8 cellular contexts compared by ENCODE assay signal in genomic region chr13:52001120-52001731, GRCh38. TPM values are rescaled to one million over a fixed set of nuclear protein-coding genes. Genes with fewer than 3 reads are reported as not detected.
DNase-seq lines count a peak whose midpoint lies in the region; ATAC-seq and TF ChIP-seq lines count a peak whose summit lies in the region.

No MANE protein-coding gene starts in this region.

- TF ChIP-seq CTCF in AG04449 (IDR thresholded peaks at IDR 0.05; ENCODE audit: insufficient read depth, low read length, missing control alignments) = peak; percentile 39
- peak; percentile 66 for TF ChIP-seq CTCF in GM10266 (IDR thresholded peaks at IDR 0.05; ENCODE audit: control insufficient read depth, insufficient read depth, low read depth, missing control alignments)
- TF ChIP-seq CTCF in thoracic aorta (IDR thresholded peaks at IDR 0.05) = peak; percentile 63

- H3K36me3 ChIP-seq in adipocyte (ENCODE audit: control insufficient read depth, insufficient read depth, low read length, severe bottlenecking) (no peaks in the 10 kb centered on the region), thoracic aorta (no peaks in the 10 kb centered on the region)

- H3K9ac ChIP-seq in adipocyte (ENCODE audit: low read length) = no peak overlapping the region

- H3K9me3 ChIP-seq in adipocyte (ENCODE audit: control insufficient read depth, low read length) (no peaks in the 10 kb centered on the region), thoracic aorta (no peaks in the 10 kb centered on the region)

- CTCF ChIA-PET in AG04449 (lab: Yijun Ruan, JAX) = interaction anchor here (0.7 to 6.2 kb wide), 20 partner anchors 8 to 557 kb away, joined by 3 to 61 read pairs (median 3); partner anchors contain the start of genes ALG11, ATP7B and NEK5

- no peak overlapping the region for H3K4me3 ChIP-seq in AG04449 (ENCODE audit: low read depth, low read length)
- no peak overlapping the region for H3K4me3 ChIP-seq in adipocyte (ENCODE audit: low read length)
- H3K4me3 ChIP-seq in thoracic aorta = no peak overlapping the region

- H3K27me3 ChIP-seq in adipocyte (replicated peaks; ENCODE audit: control insufficient read depth, insufficient read depth, low read length) (peaks cover 28% of the 10 kb centered on the region), thoracic aorta (replicated peaks; ENCODE audit: insufficient read depth) (no peaks in the 10 kb centered on the region)

- ATAC-seq in HG02610 (IDR thresholded peaks at IDR 0.05; ENCODE audit: unreplicated experiment) (peak; percentile 85), thoracic aorta (ENCODE audit: insufficient number of reproducible peaks, low FRiP score, low read depth) (no peak)

- POLR2A ChIA-PET in AG04449 (lab: Yijun Ruan, JAX) = no interaction called here

- H3K4me1 ChIP-seq in adipocyte (ENCODE audit: control insufficient read depth, insufficient read depth, low read length) (peaks cover 17% of the 10 kb centered on the region), thoracic aorta (ENCODE audit: control insufficient read depth in 1 of 2, low read depth in 2 of 2) (peaks cover 3 to 19% of the 10 kb centered on the region in 2 donors)

- DNase-seq in AG04449 (ENCODE audit: low read depth, low spot score) (no peak), GM10266 (ENCODE audit: extremely low spot score) (peak; percentile 55), NCI-H2081 (lab: John Stamatoyannopoulos, UW) (peak; percentile 5 to 33), adipocyte (ENCODE audit: low read depth) (peak; percentile 71), iPS-NIHi7 (ENCODE audit: extremely low spot score) (peak; percentile 51), thoracic aorta (ENCODE audit: low spot score) (no peak)
- no peak for DNase-seq in stimulated activated CD4-positive, alpha-beta T cell treated with anti-CD3 and anti-CD28 coated beads, Interleukin-12 subunit alpha, Interleukin-12 subunit beta, amount 100 ng/mL, for 4 hours

- H3K27ac ChIP-seq in thoracic aorta = no peak overlapping the region

RNA-seq across cellular contexts. Expression of gene ATP7B, which starts 10.0 kb away (rescaled TPM):
- total RNA-seq in thoracic aorta = 1 to 10 TPM; 6.8 to 7.1 TPM

RNA-seq across cellular contexts. Expression of gene ALG11, which starts 11.0 kb away (rescaled TPM):
- 10 to 100 TPM; 20.7 to 30.3 TPM for total RNA-seq in thoracic aorta

RNA-seq across cellular contexts. Expression of gene UTP14C, which starts 23.3 kb away (rescaled TPM):
- 10 to 100 TPM; 13.9 to 26.0 TPM for total RNA-seq in thoracic aorta

Comparison
In these comparisons a context has a peak if more than half of its experiments do, and no peak if none do; other contexts are left out.
1. DNase-seq: peak in GM10266 (single experiment), NCI-H2081 (2 of 2), adipocyte (single experiment) and iPS-NIHi7 (single experiment); none in AG04449 (single experiment), thoracic aorta (single experiment) and stimulated activated CD4-positive, alpha-beta T cell treated with anti-CD3 and anti-CD28 coated beads, Interleukin-12 subunit alpha, Interleukin-12 subunit beta, amount 100 ng/mL, for 4 hours (single experiment).
2. Peak in every context shown above with its lines, with median percentiles within 50 percentile points of each other: CTCF ChIP-seq.